28 cellular contexts compared by ENCODE assay signal in the genomic region with DNA sequence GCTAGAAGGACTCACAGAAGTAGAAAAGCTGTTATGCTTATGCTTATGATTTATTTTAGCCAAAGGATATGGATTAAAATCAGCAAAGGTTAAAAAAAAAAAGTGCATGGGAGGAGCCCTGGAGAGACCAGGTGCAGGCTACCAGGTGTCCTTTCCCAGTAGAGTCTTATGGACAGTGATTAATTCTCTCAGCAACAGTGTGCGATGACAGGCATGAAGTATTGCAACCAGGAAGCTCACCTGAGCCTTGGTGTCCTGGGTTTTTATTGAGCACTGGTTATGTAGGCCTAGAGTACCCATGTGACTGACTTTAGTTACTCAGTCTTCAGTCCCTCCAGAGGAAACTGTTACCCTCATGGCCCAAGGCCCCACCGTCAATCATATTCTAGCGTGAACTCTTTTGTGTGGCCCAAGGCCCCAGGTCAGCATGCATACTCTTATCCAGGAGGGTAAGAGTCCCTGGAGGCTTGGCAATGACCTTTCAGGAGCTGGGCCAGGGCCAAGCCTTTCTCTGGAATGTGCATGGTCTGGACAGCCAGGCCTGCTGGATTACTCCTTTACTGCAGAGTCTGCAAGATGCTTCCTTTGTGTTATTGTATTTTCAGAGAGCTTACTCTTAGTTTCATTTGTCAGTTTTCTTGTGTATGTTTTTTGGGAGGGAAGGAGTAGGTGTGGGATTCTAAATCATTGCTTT.
DNase-seq lines count a peak whose midpoint lies in the region; ATAC-seq and TF ChIP-seq lines count a peak whose summit lies in the region.
"Had no signal": no experiment of that assay in that cellular context is flagged by ENCODE, and none has a peak within 500 bp of the region (broad histone marks: within the 10 kb centered on the region; RNA-seq: fewer than 3 reads in every experiment).

No MANE protein-coding gene starts in this region.

- TF ChIP-seq CTCF in adrenal gland (IDR thresholded peaks at IDR 0.05) (no peak), retinal pigment epithelial cell (conservative IDR thresholded peaks at IDR 0.05; ENCODE audit: low read depth, low read length) (no peak)

- no peaks in the 10 kb centered on the region for H3K9me3 ChIP-seq in adrenal gland (replicated peaks in 1 of 3)
- H3K9me3 ChIP-seq: BLaER1, colonic mucosa, gastroesophageal sphincter, HAP-1, suprapubic skin, vagina had no signal

- no peak overlapping the region for H3K27ac ChIP-seq in adrenal gland
- H3K27ac ChIP-seq: BLaER1, brain microvascular endothelial cell, colonic mucosa, gastroesophageal sphincter, HL-60, neural progenitor cell, suprapubic skin, vagina had no signal

- ATAC-seq in left ventricle myocardium superior (peak; percentile 86), GM19395 (IDR thresholded peaks at IDR 0.05; ENCODE audit: unreplicated experiment) (no peak)
- no peak for ATAC-seq in stimulated activated naive CD8-positive, alpha-beta T cell treated with anti-CD3 and anti-CD28 coated beads, Interleukin-15, Interleukin-2, amounts not matched to agents 100 U/mL and 50 U/mL, for 24 hours
- ATAC-seq: activated CD8-positive, alpha-beta T cell treated with anti-CD3 and anti-CD28 coated beads for 36 hours; gastroesophageal sphincter; GM12878; stimulated activated effector memory CD8-positive, alpha-beta T cell treated with anti-CD3 and anti-CD28 coated beads, Interleukin-12 subunit alpha, Interleukin-12 subunit beta, amount 100 ng/mL, for 72 hours had no signal

- no peak overlapping the region for H3K4me3 ChIP-seq in adrenal gland
- no peak overlapping the region for H3K4me3 ChIP-seq in retinal pigment epithelial cell (ENCODE audit: low read length)
- H3K4me3 ChIP-seq: BLaER1, colonic mucosa, gastroesophageal sphincter, GM12878, HAP-1, neural progenitor cell, suprapubic skin, vagina had no signal

- no peak for TF ChIP-seq EP300 in Ishikawa (IDR thresholded peaks at IDR 0.05; ENCODE audit: borderline replicate concordance)

- no peaks in the 10 kb centered on the region for H3K27me3 ChIP-seq in adrenal gland
- H3K27me3 ChIP-seq: BLaER1, brain microvascular endothelial cell, colonic mucosa, gastroesophageal sphincter, neural progenitor cell, vagina had no signal

- no peaks in the 10 kb centered on the region for H3K36me3 ChIP-seq in adrenal gland (replicated peaks in 1 of 2)
- H3K36me3 ChIP-seq: BLaER1, brain microvascular endothelial cell, colonic mucosa, gastroesophageal sphincter, HAP-1, neural progenitor cell, suprapubic skin, vagina had no signal

- intact Hi-C loops in adrenal gland (cut with DNase I), result no loop called here
- intact Hi-C loops in left ventricle myocardium superior (cut with micrococcal nuclease), result no loop called here

- DNase-seq in adrenal gland (peak in 6 of 7 donors; percentile 19 to 73 (median 56)), left ventricle myocardium superior (peak; percentile 70), retinal pigment epithelial cell (ENCODE audit: low read depth) (peak; percentile 37), DMS114 treated with DMSO at 0.1 percent for 48 hours (lab: John Stamatoyannopoulos, UW; ENCODE audit: unreplicated experiment) (no peak), NCI-H2196 (lab: John Stamatoyannopoulos, UW; ENCODE audit: unreplicated experiment) (no peak)
- no peak for DNase-seq in stimulated activated naive CD8-positive, alpha-beta T cell treated with anti-CD3 and anti-CD28 coated beads, Interleukin-15, Interleukin-2, amounts not matched to agents 100 U/mL and 50 U/mL, for 24 hours
- DNase-seq: activated CD4-positive, CD25-positive, alpha-beta regulatory T cell treated with anti-CD3 and anti-CD28 coated beads, Interleukin-2, amount 50 U/mL, for 72 hours; activated CD8-positive, alpha-beta T cell treated with anti-CD3 and anti-CD28 coated beads for 36 hours; activated effector memory CD4-positive, alpha-beta T cell treated with anti-CD3 and anti-CD28 coated beads, Interleukin-2, amount 50 U/mL, for 16 hours; activated T-cell treated with anti-CD3 and anti-CD28 coated beads for 4 hours; brain microvascular endothelial cell; colonic mucosa; islet precursor cell; NCI-H2081; NCI-H345; SHP77; stimulated activated CD4-positive, alpha-beta T cell treated with anti-CD3 and anti-CD28 coated beads, Interleukin-2, amount 100 ng/mL, for 48 hours had no signal

- H3K4me1 ChIP-seq in adrenal gland (replicated peaks in 1 of 2), result peaks cover 0 to 4% of the 10 kb centered on the region in 2 donors
- H3K4me1 ChIP-seq: colonic mucosa, gastroesophageal sphincter, HAP-1, neural progenitor cell, suprapubic skin, vagina had no signal

- no peak for TF ChIP-seq POLR2A in adrenal gland (IDR thresholded peaks at IDR 0.05)

- WGBS in adrenal gland, 4 donors, result 45 to 74% (median 57%) methylated on average over 3 of the region's 3 CpGs

- no peak for TF ChIP-seq RAD21 in Ishikawa (IDR thresholded peaks at IDR 0.05; ENCODE audit: low read depth)

TF ChIP-seq in Ishikawa, 13 proteins besides CTCF, POLR2A, EP300 and RAD21:
- TF ChIP-seq FOXM1 (IDR thresholded peaks at IDR 0.05; ENCODE audit: borderline replicate concordance, low read depth) (no peak), TCF12 (IDR thresholded peaks at IDR 0.05; ENCODE audit: low read depth) (no peak), TEAD4 (IDR thresholded peaks at IDR 0.05) (peak; percentile 57), NFIC (IDR thresholded peaks at IDR 0.05) (peak; percentile 58)
- TF ChIP-seq, protein P1, sequence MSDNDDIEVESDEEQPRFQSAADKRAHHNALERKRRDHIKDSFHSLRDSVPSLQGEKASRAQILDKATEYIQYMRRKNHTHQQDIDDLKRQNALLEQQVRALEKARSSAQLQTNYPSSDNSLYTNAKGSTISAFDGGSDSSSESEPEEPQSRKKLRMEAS (IDR thresholded peaks at IDR 0.05), result no peak

Comparison
In these comparisons a context has a peak if more than half of its experiments do, and no peak if none do; other contexts are left out.
1. DNase-seq: peak in adrenal gland (6 of 7), left ventricle myocardium superior (single experiment) and retinal pigment epithelial cell (single experiment); none in DMS114 treated with DMSO at 0.1 percent for 48 hours (single experiment), stimulated activated naive CD8-positive, alpha-beta T cell treated with anti-CD3 and anti-CD28 coated beads, Interleukin-15, Interleukin-2, amounts not matched to agents 100 U/mL and 50 U/mL, for 24 hours (single experiment) and NCI-H2196 (single experiment).